9 cellular contexts compared by ENCODE assay signal in genomic region chr5:56175465-56175864, GRCh38. TPM values are rescaled to one million over a fixed set of nuclear protein-coding genes. Genes with fewer than 3 reads are reported as not detected.
DNase-seq lines count a peak whose midpoint lies in the region.
"Had no signal": no experiment of that assay in that cellular context is flagged by ENCODE, and none has a peak within 500 bp of the region (broad histone marks: within the 10 kb centered on the region; RNA-seq: fewer than 3 reads in every experiment).

No MANE protein-coding gene starts in this region.

- H3K27ac ChIP-seq in BLaER1 treated with 17β-estradiol and CSF1 and Interleukin-3, amounts not matched to agents 10 nM and 100 nM: peak overlapping the region in 5 of 11 experiments; percentile 35 to 69 (median 51); a peak in 8 of 22 replicates
- no peak overlapping the region for H3K27ac ChIP-seq in epithelial cell of prostate

- H3K9me3 ChIP-seq in BLaER1 treated with 17β-estradiol and CSF1 and Interleukin-3, amounts not matched to agents 10 nM and 100 nM (replicated peaks in 1 of 11): peaks cover 0 to 20% (median 0%) of the 10 kb centered on the region in 11 experiments; a peak in 5 of 22 replicates

- no peaks in the 10 kb centered on the region for H4K20me1 ChIP-seq in BLaER1 treated with 17β-estradiol and CSF1 and Interleukin-3, amounts not matched to agents 10 nM and 100 nM

- DNase-seq in NCI-H226 (peak; percentile 62), epithelial cell of prostate (ENCODE audit: low read depth, low spot score) (peak; percentile 18), myocyte (ENCODE audit: low read depth) (peak; percentile 59), hypothalamus (lab: John Stamatoyannopoulos, UW) (no peak), NCI-H1436 treated with DMSO at 0.1 percent for 48 hours (lab: John Stamatoyannopoulos, UW) (no peak), NCI-H1436 (lab: John Stamatoyannopoulos, UW) (no peak), NCI-H345 (lab: John Stamatoyannopoulos, UW) (no peak)
- DNase-seq: NCI-H2171 had no signal

- H3K4me2 ChIP-seq in BLaER1 treated with 17β-estradiol and CSF1 and Interleukin-3, amounts not matched to agents 10 nM and 100 nM: peak overlapping the region in 6 of 11 experiments; percentile 10 to 76 (median 66); a peak in 10 of 22 replicates

- 0 out of 22 replicates have a peak overlapping the region, but pooled peaks of 1 of the 11 experiments have one; percentile 10 for H3K9ac ChIP-seq in BLaER1 treated with 17β-estradiol and CSF1 and Interleukin-3, amounts not matched to agents 10 nM and 100 nM

- H3K27me3 ChIP-seq in BLaER1 treated with 17β-estradiol and CSF1 and Interleukin-3, amounts not matched to agents 10 nM and 100 nM: no peaks in the 10 kb centered on the region

- H3K36me3 ChIP-seq in BLaER1 treated with 17β-estradiol and CSF1 and Interleukin-3, amounts not matched to agents 10 nM and 100 nM: no peaks in the 10 kb centered on the region

- no peak overlapping the region for H3K4me3 ChIP-seq in BLaER1 treated with 17β-estradiol and CSF1 and Interleukin-3, amounts not matched to agents 10 nM and 100 nM

- peaks cover 9 to 82% (median 36%) of the 10 kb centered on the region in 10 experiments for H3K4me1 ChIP-seq in BLaER1 treated with 17β-estradiol and CSF1 and Interleukin-3, amounts not matched to agents 10 nM and 100 nM

RNA-seq across cellular contexts. Expression of gene ANKRD55, which starts 57.7 kb away (rescaled TPM):
- not detected in 2 replicates for total RNA-seq in myocyte
- not detected for polyA plus RNA-seq in myocyte (2012)

Comparison
In these comparisons a context has a peak if more than half of its experiments do, and no peak if none do; other contexts are left out.
1. DNase-seq: peak in NCI-H226 (single experiment), epithelial cell of prostate (single experiment) and myocyte (single experiment); none in hypothalamus (0 of 51), NCI-H1436 treated with DMSO at 0.1 percent for 48 hours (single experiment), NCI-H1436 (single experiment) and NCI-H345 (single experiment).